8 cellular contexts compared by ENCODE assay signal in genomic region chr1:109197163-109198042, GRCh38. TPM values are rescaled to one million over a fixed set of nuclear protein-coding genes. Genes with fewer than 3 reads are reported as not detected.
DNase-seq lines count a peak whose midpoint lies in the region; FAIRE-seq and TF ChIP-seq lines count a peak whose summit lies in the region.

No MANE protein-coding gene starts in this region.

- no peaks in the 10 kb centered on the region for H3K36me3 ChIP-seq in bronchial epithelial cell (ENCODE audit: control insufficient read depth, insufficient read depth, low read length)

- CTCF ChIA-PET in AG04449 (lab: Yijun Ruan, JAX), result interaction anchor here (0.7 to 7.7 kb wide), 8 partner anchors 8 to 297 kb away, joined by 4 to 100 read pairs (median 7); partner anchors contain the start of genes CYB561D1, SARS1 and SORT1

- POLR2A ChIA-PET in AG04449 (lab: Yijun Ruan, JAX), result interaction anchor here (0.6 to 2.1 kb wide), 3 partner anchors 17 to 97 kb away, joined by 3 to 18 read pairs (median 9); partner anchors contain the start of gene SARS1

- peak overlapping the region; percentile 2; the same call in 1 of the 2 replicates for H3K4me3 ChIP-seq in AG04449 (ENCODE audit: low read depth, low read length)
- no peak overlapping the region for H3K4me3 ChIP-seq in bronchial epithelial cell (ENCODE audit: low read depth, low read length)

- H3K27me3 ChIP-seq in bronchial epithelial cell (ENCODE audit: control insufficient read depth, insufficient read depth, low read length), result no peaks in the 10 kb centered on the region

- FAIRE-seq in bronchial epithelial cell (lab: Jason Lieb, UNC), result no peak

- TF ChIP-seq CTCF in AG04449 (IDR thresholded peaks at IDR 0.05; ENCODE audit: insufficient read depth, low read length, missing control alignments) (no peak), bronchial epithelial cell (IDR thresholded peaks at IDR 0.05; ENCODE audit: insufficient read depth, low read length, severe bottlenecking) (no peak)

- peak; percentile 93 for DNase-seq in AG04449 (ENCODE audit: low read depth, low spot score)
- DNase-seq in HS-27A (ENCODE audit: low read depth), result peak; percentile 99
- DNase-seq in bronchial epithelial cell (ENCODE audit: low read depth), result peak; percentile 99
- peak; percentile 85 to 100 for DNase-seq in lung microvascular endothelial cell (ENCODE audit: low read depth in 2 of 2)
- DNase-seq in SIG-M5 (lab: John Stamatoyannopoulos, UW), result no peak
- DNase-seq in NK-92 treated with Interleukin-12 subunit alpha and Interleukin-12 subunit beta, amount 100 ng/mL, for 24 hours (lab: John Stamatoyannopoulos, UW), result no peak
- DNase-seq in hippocampal formation (lab: John Stamatoyannopoulos, UW), result no peak
- no peak for DNase-seq in NCI-H1092 (lab: John Stamatoyannopoulos, UW)

RNA-seq across cellular contexts. Expression of gene SARS1, which starts 16.3 kb away (rescaled TPM):
- total RNA-seq in bronchial epithelial cell (521 and 572 TPM in 2 replicates), lung microvascular endothelial cell (118 and 179 TPM in 2 replicates)

RNA-seq across cellular contexts. Expression of gene CELSR2, which starts 51.9 kb away (rescaled TPM):
- total RNA-seq in bronchial epithelial cell (9.2 and 30.6 TPM in 2 replicates), lung microvascular endothelial cell (0.65 and 0.79 TPM in 2 replicates)

Comparison
In these comparisons a context has a peak if more than half of its experiments do, and no peak if none do; other contexts are left out.
1. DNase-seq: peak in AG04449 (single experiment), HS-27A (single experiment), bronchial epithelial cell (single experiment) and lung microvascular endothelial cell (2 of 2); none in SIG-M5 (single experiment), NK-92 treated with Interleukin-12 subunit alpha and Interleukin-12 subunit beta, amount 100 ng/mL, for 24 hours (single experiment), hippocampal formation (0 of 2) and NCI-H1092 (single experiment).